ENCODE assay signal across 8 cellular contexts in genomic region chr7:143381427-143382125, GRCh38. TPM values are rescaled to one million over a fixed set of nuclear protein-coding genes. Genes with fewer than 3 reads are reported as not detected.
DNase-seq lines count a peak whose midpoint lies in the region; ATAC-seq, FAIRE-seq and TF ChIP-seq lines count a peak whose summit lies in the region.

No MANE protein-coding gene starts in this region.

- peak overlapping the region; percentile 90 for H4K91ac ChIP-seq in trophoblast cell (ENCODE audit: low read depth, low read length)

- H3K4me2 ChIP-seq in trophoblast cell (ENCODE audit: low read length): peak overlapping the region; percentile 68

- H3K79me2 ChIP-seq in trophoblast cell (ENCODE audit: control insufficient read depth, insufficient read depth, low read length, poor library complexity): peaks cover 44% of the 10 kb centered on the region

- no peak overlapping the region for H3K23ac ChIP-seq in trophoblast cell (ENCODE audit: low read length)

- H2BK120ac ChIP-seq in trophoblast cell (ENCODE audit: insufficient read depth, low read length, poor library complexity): peak overlapping the region; percentile 87

- peak overlapping the region; percentile 91 for H3K18ac ChIP-seq in trophoblast cell (ENCODE audit: low read length)

- no peak overlapping the region for H3K27ac Mint-ChIP-seq in activated T-helper 17 cell treated with anti-CD3 and anti-CD28 coated beads, Interleukin-2, amount 50 U/mL, for 72 hours

- H3K27me3 Mint-ChIP-seq in activated T-helper 17 cell treated with anti-CD3 and anti-CD28 coated beads, Interleukin-2, amount 50 U/mL, for 72 hours: no peaks in the 10 kb centered on the region

- peaks cover 31% of the 10 kb centered on the region for H3K79me1 ChIP-seq in trophoblast cell (ENCODE audit: low read length)

- H3K14ac ChIP-seq in trophoblast cell (ENCODE audit: low read length): peak overlapping the region; percentile 94

- peak overlapping the region; percentile 72 for H4K8ac ChIP-seq in trophoblast cell (ENCODE audit: low read depth, low read length)

- H3K4me3 Mint-ChIP-seq in activated T-helper 17 cell treated with anti-CD3 and anti-CD28 coated beads, Interleukin-2, amount 50 U/mL, for 72 hours: no peak overlapping the region

- ATAC-seq in GM21423 (IDR thresholded peaks at IDR 0.05; ENCODE audit: unreplicated experiment) (peak; percentile 6), heart left ventricle (peak in 2 of 4 donors; percentile 2 to 8)
- peak; percentile 3 for ATAC-seq in activated T-helper 17 cell treated with anti-CD3 and anti-CD28 coated beads, Interleukin-2, amount 50 U/mL, for 72 hours (replicated peaks)

- H3K36me3 Mint-ChIP-seq in activated T-helper 17 cell treated with anti-CD3 and anti-CD28 coated beads, Interleukin-2, amount 50 U/mL, for 72 hours (ENCODE audit: low read depth): peaks cover 26% of the 10 kb centered on the region

- H3K9me3 ChIP-seq in heart left ventricle (no peaks in the 10 kb centered on the region), trophoblast cell (ENCODE audit: insufficient read depth, low read depth, low read length) (peaks cover under 1% of the 10 kb centered on the region)

- H3K27me3 ChIP-seq in heart left ventricle (no peaks in the 10 kb centered on the region), trophoblast cell (ENCODE audit: insufficient read depth, low read length) (no peaks in the 10 kb centered on the region)

- no peaks in the 10 kb centered on the region for H3K9me3 Mint-ChIP-seq in activated T-helper 17 cell treated with anti-CD3 and anti-CD28 coated beads, Interleukin-2, amount 50 U/mL, for 72 hours

- WGBS in heart left ventricle, 4 donors: 0 to 1% (median 1%) methylated on average over 19 to 64 of the region's 64 CpGs
- WGBS in trophoblast cell (ENCODE audit: extremely low coverage, insufficient coverage, insufficient read length): no CpG with 5 or more reads among the region's 64 CpGs

- H3K4me3 ChIP-seq in heart left ventricle (peak overlapping the region; percentile 62 to 96 (median 86)), trophoblast cell (ENCODE audit: low read depth, low read length) (peak overlapping the region; percentile 83)

- H3K4me1 ChIP-seq in heart left ventricle: peaks cover 7 to 79% (median 55%) of the 10 kb centered on the region in 12 donors
- H3K4me1 ChIP-seq in trophoblast cell (ENCODE audit: control insufficient read depth in 1 of 2, insufficient read depth in 2 of 2, low read length in 2 of 2): peaks cover 31 to 42% of the 10 kb centered on the region in 2 experiments

- H2AFZ ChIP-seq in trophoblast cell (ENCODE audit: insufficient read depth, low read length, poor library complexity): no peak overlapping the region

- peak overlapping the region; percentile 92 for H2BK5ac ChIP-seq in trophoblast cell (ENCODE audit: low read depth, low read length, poor library complexity)

- DNase-seq in Daoy (ENCODE audit: low read depth): peak; percentile 78
- DNase-seq in HS-27A (ENCODE audit: low read depth): peak; percentile 30
- DNase-seq in heart left ventricle: peak; percentile 79 to 91 (median 83)
- DNase-seq in trophoblast cell: peak in 1 of 2 donors; percentile 24
- DNase-seq in GM12892 (ENCODE audit: insufficient read length): no peak
- no peak for DNase-seq in activated effector memory CD4-positive, alpha-beta T cell treated with Interleukin-2 at 50 U/mL for 16 hours

- intact Hi-C loops in heart left ventricle (cut with DNase I): loop anchor here in 8 of 10 donors (2.0 to 10.0 kb wide), 8 partner anchors 27 to 523 kb away; partner anchors contain the start of genes CASP2 (in 4 of the 8), TMEM139 (in 2 of the 8), EPHA1 (in 1 of the 8) and TCAF1 (in 1 of the 8)

- FAIRE-seq in GM12892 (lab: Jason Lieb, UNC): no peak

- peak overlapping the region; percentile 97 to 100 (median 99) for H3K27ac ChIP-seq in heart left ventricle
- H3K27ac ChIP-seq in trophoblast cell (ENCODE audit: low read depth, low read length): peak overlapping the region; percentile 87

- peak overlapping the region; percentile 86 for H4K12ac ChIP-seq in trophoblast cell (ENCODE audit: low read depth, low read length)

- no peak for TF ChIP-seq POLR2A in heart left ventricle (IDR thresholded peaks at IDR 0.05)
- no peak for TF ChIP-seq POLR2A in GM12892 (IDR thresholded peaks at IDR 0.05; ENCODE audit: low read depth, low read length)

- H2AK5ac ChIP-seq in trophoblast cell (ENCODE audit: low read length): peak overlapping the region; percentile 80

- H3K4ac ChIP-seq in trophoblast cell (ENCODE audit: low read depth, low read length): peak overlapping the region; percentile 98

- peak overlapping the region; percentile 55 for H2BK12ac ChIP-seq in trophoblast cell (ENCODE audit: low read length)

- peaks cover 20% of the 10 kb centered on the region for H3K4me1 Mint-ChIP-seq in activated T-helper 17 cell treated with anti-CD3 and anti-CD28 coated beads, Interleukin-2, amount 50 U/mL, for 72 hours

- H3K36me3 ChIP-seq in heart left ventricle: peaks cover 0 to 21% (median 2%) of the 10 kb centered on the region in 9 donors
- H3K36me3 ChIP-seq in trophoblast cell (ENCODE audit: control insufficient read depth in 1 of 2, insufficient read depth in 2 of 2, low read length in 2 of 2): peaks cover 31 to 38% of the 10 kb centered on the region in 2 experiments

- TF ChIP-seq CTCF in heart left ventricle (IDR thresholded peaks at IDR 0.05): no peak

- peak overlapping the region; percentile 95 for H3K9ac ChIP-seq in trophoblast cell (ENCODE audit: low read length)

RNA-seq across cellular contexts. Expression of gene ZYX, which starts 0.4 kb away (rescaled TPM):
- total RNA-seq in Daoy (2014; rRNA removed; shearing (Covaris generic)): 121 and 128 TPM in 2 replicates
- total RNA-seq in activated T-helper 17 cell treated with anti-CD3 and anti-CD28 coated beads, Interleukin-2, amount 50 U/mL, for 72 hours: 100 to 1,000 TPM; 116 to 146 TPM
- total RNA-seq in heart left ventricle: 100 to 1,000 TPM in 4 of 9 donors, 10 to 100 TPM in 5; 59.6 to 217 (median 79.4) TPM
- polyA plus RNA-seq in heart left ventricle: 100 to 1,000 TPM in 1 of 2 donors, 10 to 100 TPM in 1; 55.9 to 156 TPM
- polyA plus RNA-seq in trophoblast cell (2013): 275 TPM in 2 replicates
- 26.2 TPM for polyA plus RNA-seq in GM12892 (2012; ENCODE audit: missing spikeins)

RNA-seq across cellular contexts. Expression of gene FAM131B, which starts 19.1 kb away (rescaled TPM):
- total RNA-seq in Daoy (2014; rRNA removed; shearing (Covaris generic)): 2.2 and 4.0 TPM in 2 replicates
- 1 to 10 TPM in 1 of 2 donors, under 1 TPM in 1; 0.85 to 1.1 TPM for total RNA-seq in activated T-helper 17 cell treated with anti-CD3 and anti-CD28 coated beads, Interleukin-2, amount 50 U/mL, for 72 hours
- total RNA-seq in heart left ventricle: under 1 TPM; 0.15 to 0.79 (median 0.42) TPM
- under 1 TPM; 0.19 to 0.25 TPM for polyA plus RNA-seq in heart left ventricle
- polyA plus RNA-seq in trophoblast cell (2013): 0.22 and 0.28 TPM in 2 replicates
- not detected for polyA plus RNA-seq in GM12892 (2012; ENCODE audit: missing spikeins)

RNA-seq across cellular contexts. Expression of gene EPHA1, which starts 27.1 kb away (rescaled TPM):
- total RNA-seq in Daoy (2014; rRNA removed; shearing (Covaris generic)): 0.09 TPM in 1 of 2 replicates, not detected in the other
- total RNA-seq in activated T-helper 17 cell treated with anti-CD3 and anti-CD28 coated beads, Interleukin-2, amount 50 U/mL, for 72 hours: 1 to 10 TPM in 1 of 2 donors, under 1 TPM in 1; 0.65 to 1.8 TPM
- total RNA-seq in heart left ventricle: under 1 TPM in 3 of 9 donors, not detected in 6; 0.06 to 0.51 (median 0.48) TPM
- under 1 TPM in 1 of 2 donors, not detected in 1; 0.04 TPM for polyA plus RNA-seq in heart left ventricle
- polyA plus RNA-seq in trophoblast cell (2013): 26.1 and 27.4 TPM in 2 replicates
- 1.5 TPM for polyA plus RNA-seq in GM12892 (2012; ENCODE audit: missing spikeins)

Comparison
In these comparisons a context has a peak if more than half of its experiments do, and no peak if none do; other contexts are left out.
1. DNase-seq: peak in Daoy (single experiment), HS-27A (single experiment) and heart left ventricle (5 of 5); none in GM12892 (single experiment) and activated effector memory CD4-positive, alpha-beta T cell treated with Interleukin-2 at 50 U/mL for 16 hours (single experiment).